In the genomic region with DNA sequence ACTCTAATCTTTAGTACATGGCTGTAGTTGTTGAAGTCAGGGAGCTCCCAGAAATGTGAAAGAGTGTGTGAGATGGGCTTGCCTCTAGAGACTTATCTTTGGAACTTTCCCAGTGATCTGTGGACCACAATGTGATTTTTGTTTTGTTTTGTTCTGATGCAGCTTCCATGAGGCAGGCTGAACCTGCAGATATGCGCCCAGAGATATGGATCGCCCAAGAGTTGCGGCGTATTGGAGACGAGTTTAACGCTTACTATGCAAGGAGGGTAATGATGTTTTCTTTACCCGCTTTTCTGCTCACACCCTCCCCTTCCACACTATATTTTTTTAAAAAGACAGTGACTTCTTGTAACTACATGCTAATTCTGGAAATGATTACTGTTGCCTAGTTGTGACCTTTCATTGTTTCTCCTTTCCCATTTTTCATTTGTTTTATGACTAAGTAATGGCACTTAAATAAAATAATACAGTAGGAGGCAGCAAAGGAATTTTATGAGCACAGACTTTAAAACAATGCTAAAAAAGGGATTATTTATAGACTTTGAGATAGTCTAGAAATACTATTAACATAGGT, we compare ENCODE assay signal across 25 cellular contexts.
"Had no signal": no experiment of that assay in that cellular context is flagged by ENCODE, and none has a peak within 500 bp of the region (broad histone marks: within the 10 kb centered on the region; RNA-seq: fewer than 3 reads in every experiment).

No MANE protein-coding gene starts in this region.

- ATAC-seq: activated CD4-positive, CD25-positive, alpha-beta regulatory T cell treated with anti-CD3 and anti-CD28 coated beads, Interleukin-2, amount 50 U/mL, for 24 hours; esophagus mucosa; stimulated activated naive CD8-positive, alpha-beta T cell treated with anti-CD3 and anti-CD28 coated beads, Interleukin-15, Interleukin-2, amounts not matched to agents 100 U/mL and 50 U/mL, for 24 hours; T-helper 17 cell had no signal

- H3K27ac ChIP-seq: ascending aorta, cardiac muscle cell, coronary artery, left ventricle myocardium inferior, right atrium auricular region, spleen, testis, upper lobe of left lung, vagina, WERI-Rb-1 had no signal

- H3K4me3 ChIP-seq: ascending aorta, cardiac muscle cell, coronary artery, left ventricle myocardium inferior, right atrium auricular region, spleen, testis, upper lobe of left lung, vagina had no signal

- H3K27me3 ChIP-seq: ascending aorta, cardiac muscle cell, right atrium auricular region, spleen, testis, upper lobe of left lung, vagina had no signal

- H3K9me3 ChIP-seq: ascending aorta, left ventricle myocardium inferior, right atrium auricular region, spleen, testis, upper lobe of left lung, vagina had no signal

- DNase-seq: activated CD4-positive, alpha-beta T cell treated with anti-CD3 and anti-CD28 coated beads for 48 hours; activated effector memory CD4-positive, alpha-beta T cell treated with anti-CD3 and anti-CD28 coated beads, Interleukin-2, amount 50 U/mL, for 16 hours; activated naive CD4-positive, alpha-beta T cell treated with anti-CD3 and anti-CD28 coated beads, Interleukin-2, amount 10 ng/mL, durations not matched to agents 7 days and 5 days; activated naive CD8-positive, alpha-beta T cell treated with anti-CD3 and anti-CD28 coated beads, Interleukin-2, amount 10 ng/mL, durations not matched to agents 7 days and 5 days; activated T-cell treated with anti-CD3 and anti-CD28 coated beads for 4 hours; cerebellar nuclear complex; glutamatergic neuron; left ventricle myocardium inferior; nephron progenitor cell; spleen; stimulated activated naive CD8-positive, alpha-beta T cell treated with anti-CD3 and anti-CD28 coated beads, Interleukin-15, Interleukin-2, amounts not matched to agents 100 U/mL and 50 U/mL, for 24 hours; T-helper 17 cell; T1000; testis; upper lobe of left lung; WERI-Rb-1 had no signal

- H3K36me3 ChIP-seq: WERI-Rb-1 had no signal

- H3K4me1 ChIP-seq: ascending aorta, testis had no signal

- FAIRE-seq: frontal cortex, islet of Langerhans had no signal
